Comparison of ENCODE assay signal across 1 cellular context in the genomic region with DNA sequence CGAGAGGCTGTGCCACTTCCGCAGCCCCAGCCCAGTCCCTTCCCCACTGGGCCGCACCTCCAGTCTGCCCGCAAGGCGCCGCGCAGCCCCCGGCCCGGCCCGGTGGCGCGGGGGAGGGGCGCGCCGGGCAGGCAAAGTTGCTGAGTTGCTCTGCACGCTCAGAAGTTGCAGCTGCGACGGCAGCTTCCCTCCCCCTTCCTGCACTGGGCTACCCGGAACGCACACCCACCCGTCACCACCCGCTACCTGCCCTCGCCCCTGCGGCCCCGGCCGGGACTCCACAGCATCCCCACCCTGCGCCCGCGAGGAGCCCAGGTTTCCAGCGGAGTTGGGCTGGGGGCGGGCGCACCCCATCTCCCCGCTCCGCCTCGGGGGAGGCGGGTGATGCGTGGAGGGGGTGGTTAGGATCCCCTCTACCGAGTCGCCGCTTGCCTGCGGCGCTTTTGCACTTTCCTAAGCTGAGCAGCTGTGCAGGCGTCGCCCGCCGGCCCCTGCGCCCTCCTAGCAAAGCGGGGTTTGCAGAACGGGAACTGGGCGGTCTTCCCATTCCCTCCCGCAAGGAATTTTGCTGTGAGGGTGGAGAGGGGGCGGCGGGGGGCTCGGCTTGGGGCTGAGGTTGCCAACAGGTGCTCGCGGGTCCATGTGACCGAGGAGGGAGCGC.
TF ChIP-seq lines count a peak whose summit lies in the region.

No MANE protein-coding gene starts in this region.

TF ChIP-seq in IMR-90, 13 proteins besides CTCF, POLR2A, EP300 and RAD21 (continued from another document):
- no peak; the same call in 1 of the 2 replicates for TF ChIP-seq MAZ (IDR thresholded peaks at IDR 0.05; ENCODE audit: borderline replicate concordance, low read depth, low read length)
- TF ChIP-seq BHLHE40 (IDR thresholded peaks at IDR 0.05; ENCODE audit: low read depth, low read length) = no peak
- no peak for TF ChIP-seq FOS (IDR thresholded peaks at IDR 0.05; ENCODE audit: low read depth, low read length)
